In genomic region chr16:85056211-85056748, GRCh38 we compare ENCODE assay signal across 8 cellular contexts. TPM values are rescaled to one million over a fixed set of nuclear protein-coding genes. Genes with fewer than 3 reads are reported as not detected.
DNase-seq lines count a peak whose midpoint lies in the region; ATAC-seq and TF ChIP-seq lines count a peak whose summit lies in the region.

No MANE protein-coding gene starts in this region.

- H3K9ac ChIP-seq in PC-3 (ENCODE audit: low read length) = no peak overlapping the region

- no peaks in the 10 kb centered on the region for H3K79me2 ChIP-seq in PC-3 (ENCODE audit: low read length)

- peaks cover 20% of the 10 kb centered on the region for H3K4me1 Mint-ChIP-seq in osteocyte (ENCODE audit: unreplicated experiment)

- POLR2A ChIA-PET in PC-3 (lab: Charles Lee; ENCODE audit: unreplicated experiment) = no interaction called here

- no peak overlapping the region for H2AFZ ChIP-seq in PC-3 (ENCODE audit: low read length)

- H3K9me3 Mint-ChIP-seq in osteocyte (ENCODE audit: unreplicated experiment) = no peaks in the 10 kb centered on the region

- H3K27ac ChIP-seq in PC-3 (ENCODE audit: low read length) (no peak overlapping the region), esophagus squamous epithelium (peak overlapping the region; percentile 63 to 88 (median 80))

- TF ChIP-seq CTCF in PC-3 (conservative IDR thresholded peaks at IDR 0.05; ENCODE audit: low read depth, low read length) = no peak
- peak in 2 of 6 experiments; percentile 23 for TF ChIP-seq CTCF in esophagus squamous epithelium (IDR thresholded peaks at IDR 0.05)
- TF ChIP-seq CTCF in osteocyte (IDR thresholded peaks at IDR 0.05) = peak; percentile 41

- H3K9me3 ChIP-seq in PC-3 (ENCODE audit: low read length) (no peaks in the 10 kb centered on the region), esophagus squamous epithelium (no peaks in the 10 kb centered on the region)

- 93 to 94% methylated on average over 5 to 6 of the region's 16 CpGs for WGBS in esophagus squamous epithelium, 2 donors

- H3F3A ChIP-seq in PC-3 (ENCODE audit: low read length, unreplicated experiment) = no peaks in the 10 kb centered on the region

- ATAC-seq in PC-3 (no peak), GM18867 (IDR thresholded peaks at IDR 0.05; ENCODE audit: unreplicated experiment) (no peak)

- H3K4me3 ChIP-seq in PC-3 (ENCODE audit: low read length) = no peak overlapping the region
- H3K4me3 ChIP-seq in esophagus squamous epithelium = peak overlapping the region in 1 of 4 donors; percentile 50

- CTCF ChIA-PET in PC-3 (lab: Charles Lee) = interaction anchor here (1.0 kb wide), 1 partner anchor 30 kb away, joined by 5 read pairs; no protein-coding TSS in a partner anchor

- H3K36me3 ChIP-seq in PC-3 (ENCODE audit: low read depth, low read length) (no peaks in the 10 kb centered on the region), esophagus squamous epithelium (no peaks in the 10 kb centered on the region)

- no peak overlapping the region for H3K27ac Mint-ChIP-seq in osteocyte (ENCODE audit: unreplicated experiment)

- H3K4me1 ChIP-seq in PC-3 (ENCODE audit: insufficient read depth, low read length) = peaks cover 16% of the 10 kb centered on the region
- H3K4me1 ChIP-seq in esophagus squamous epithelium = peaks cover 20 to 32% (median 21%) of the 10 kb centered on the region in 3 donors

- intact Hi-C loops in PC-3 (cut with micrococcal nuclease) = no loop called here
- intact Hi-C loops in esophagus squamous epithelium (cut with DNase I) = no loop called here

- H3K27me3 Mint-ChIP-seq in osteocyte (ENCODE audit: unreplicated experiment) = no peaks in the 10 kb centered on the region

- peak; percentile 36 for DNase-seq in EH (ENCODE audit: low read depth)
- no peak for DNase-seq in PC-3
- no peak for DNase-seq in esophagus squamous epithelium (lab: John Stamatoyannopoulos, UW)
- DNase-seq in osteocyte (ENCODE audit: extremely low spot score, unreplicated experiment) = no peak
- DNase-seq in activated CD8-positive, alpha-beta memory T cell treated with anti-CD3 and anti-CD28 coated beads for 24 hours = no peak
- DNase-seq in mucosa of gallbladder (ENCODE audit: low spot score) = no peak
- no peak for DNase-seq in NCI-H1417 treated with DMSO at 0.1 percent for 48 hours (lab: John Stamatoyannopoulos, UW)

- 0 out of 2 replicates have a peak overlapping the region, but pooled peaks have one; percentile 72 for H3K4me2 ChIP-seq in PC-3 (ENCODE audit: low read length)

- no TSS peak for BruUV-seq in PC-3 (replicated peaks; lab: Mats Ljungman, UMichigan)

- no peak for TF ChIP-seq POLR2A in esophagus squamous epithelium (IDR thresholded peaks at IDR 0.05)

- H3K27me3 ChIP-seq in PC-3 (ENCODE audit: low read length) (no peaks in the 10 kb centered on the region), esophagus squamous epithelium (no peaks in the 10 kb centered on the region)

- no peaks in the 10 kb centered on the region for H4K20me1 ChIP-seq in PC-3 (ENCODE audit: low read length)

- no peaks in the 10 kb centered on the region for H3K36me3 Mint-ChIP-seq in osteocyte (ENCODE audit: unreplicated experiment)

- H3K4me3 Mint-ChIP-seq in osteocyte (ENCODE audit: unreplicated experiment) = no peak overlapping the region

- no peaks in the 10 kb centered on the region for H3K9me2 ChIP-seq in PC-3 (replicated peaks; ENCODE audit: low read length)

RNA-seq across cellular contexts. Expression of gene KIAA0513, which starts 28.7 kb away (rescaled TPM):
- total RNA-seq in PC-3 (2014; rRNA removed) = 5.5 and 7.8 TPM in 2 replicates
- 10 to 100 TPM in 1 of 4 donors, 1 to 10 TPM in 3; 9.0 to 11.4 (median 9.7) TPM for total RNA-seq in esophagus squamous epithelium
- total RNA-seq in osteocyte = 10.6 and 12.4 TPM in 2 replicates
- total RNA-seq in mucosa of gallbladder = 15.5 TPM

RNA-seq across cellular contexts. Expression of gene ZDHHC7, which starts 44.9 kb away (rescaled TPM):
- 37.0 and 42.1 TPM in 2 replicates for total RNA-seq in PC-3 (2014; rRNA removed)
- 10 to 100 TPM; 31.2 to 41.2 (median 38.6) TPM for total RNA-seq in esophagus squamous epithelium
- 53.6 and 53.7 TPM in 2 replicates for total RNA-seq in osteocyte
- 56.4 TPM for total RNA-seq in mucosa of gallbladder

RNA-seq across cellular contexts. Expression of gene CIBAR2, which starts 56.0 kb away (rescaled TPM):
- not detected in 2 replicates for total RNA-seq in PC-3 (2014; rRNA removed)
- total RNA-seq in esophagus squamous epithelium = not detected
- total RNA-seq in osteocyte = not detected in 2 replicates
- total RNA-seq in mucosa of gallbladder = not detected
